2 cellular contexts compared by ENCODE assay signal in the genomic region with DNA sequence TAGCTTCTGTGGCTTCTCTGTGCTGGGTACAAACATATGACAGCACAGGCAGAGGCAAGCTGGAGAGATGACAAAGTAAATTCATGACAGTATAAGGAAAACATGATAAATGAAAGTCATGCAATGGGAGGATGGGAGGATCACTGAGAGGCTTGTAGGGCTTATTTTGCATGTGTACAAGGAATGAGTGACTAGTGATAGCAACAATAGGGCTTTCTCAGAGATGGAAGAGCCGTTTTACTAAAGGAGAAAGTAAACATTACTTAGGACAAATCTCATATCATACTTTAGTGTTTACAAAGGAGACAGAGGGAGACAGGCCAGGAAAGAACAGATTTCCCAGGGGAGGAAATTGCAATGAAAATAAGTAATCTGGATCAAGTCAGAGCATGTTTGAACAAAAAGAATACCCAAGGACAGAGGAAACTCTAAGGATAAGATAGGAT.
TF ChIP-seq lines count a peak whose summit lies in the region.

No MANE protein-coding gene starts in this region.

TF ChIP-seq in SK-N-SH, 30 proteins besides CTCF, POLR2A, EP300 and RAD21 (continued from another document):
- no peak for TF ChIP-seq MEF2A (IDR thresholded peaks at IDR 0.05; ENCODE audit: borderline replicate concordance, low read depth)
- TF ChIP-seq, protein P1, sequence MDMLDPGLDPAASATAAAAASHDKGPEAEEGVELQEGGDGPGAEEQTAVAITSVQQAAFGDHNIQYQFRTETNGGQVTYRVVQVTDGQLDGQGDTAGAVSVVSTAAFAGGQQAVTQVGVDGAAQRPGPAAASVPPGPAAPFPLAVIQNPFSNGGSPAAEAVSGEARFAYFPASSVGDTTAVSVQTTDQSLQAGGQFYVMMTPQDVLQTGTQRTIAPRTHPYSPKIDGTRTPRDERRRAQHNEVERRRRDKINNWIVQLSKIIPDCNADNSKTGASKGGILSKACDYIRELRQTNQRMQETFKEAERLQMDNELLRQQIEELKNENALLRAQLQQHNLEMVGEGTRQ (IDR thresholded peaks at IDR 0.05; ENCODE audit: borderline replicate concordance, low read depth, low read length), result no peak
- TF ChIP-seq GABPA (IDR thresholded peaks at IDR 0.05; ENCODE audit: low read depth), result no peak
- no peak for TF ChIP-seq JUND (IDR thresholded peaks at IDR 0.05)
- no peak for TF ChIP-seq FOXM1 (IDR thresholded peaks at IDR 0.05; ENCODE audit: low read depth)
- TF ChIP-seq, protein P2, sequence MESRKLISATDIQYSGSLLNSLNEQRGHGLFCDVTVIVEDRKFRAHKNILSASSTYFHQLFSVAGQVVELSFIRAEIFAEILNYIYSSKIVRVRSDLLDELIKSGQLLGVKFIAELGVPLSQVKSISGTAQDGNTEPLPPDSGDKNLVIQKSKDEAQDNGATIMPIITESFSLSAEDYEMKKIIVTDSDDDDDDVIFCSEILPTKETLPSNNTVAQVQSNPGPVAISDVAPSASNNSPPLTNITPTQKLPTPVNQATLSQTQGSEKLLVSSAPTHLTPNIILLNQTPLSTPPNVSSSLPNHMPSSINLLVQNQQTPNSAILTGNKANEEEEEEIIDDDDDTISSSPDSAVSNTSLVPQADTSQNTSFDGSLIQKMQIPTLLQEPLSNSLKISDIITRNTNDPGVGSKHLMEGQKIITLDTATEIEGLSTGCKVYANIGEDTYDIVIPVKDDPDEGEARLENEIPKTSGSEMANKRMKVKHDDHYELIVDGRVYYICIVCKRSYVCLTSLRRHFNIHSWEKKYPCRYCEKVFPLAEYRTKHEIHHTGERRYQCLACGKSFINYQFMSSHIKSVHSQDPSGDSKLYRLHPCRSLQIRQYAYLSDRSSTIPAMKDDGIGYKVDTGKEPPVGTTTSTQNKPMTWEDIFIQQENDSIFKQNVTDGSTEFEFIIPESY (IDR thresholded peaks at IDR 0.05; ENCODE audit: borderline replicate concordance, low read depth), result no peak
- TF ChIP-seq, protein P3, sequence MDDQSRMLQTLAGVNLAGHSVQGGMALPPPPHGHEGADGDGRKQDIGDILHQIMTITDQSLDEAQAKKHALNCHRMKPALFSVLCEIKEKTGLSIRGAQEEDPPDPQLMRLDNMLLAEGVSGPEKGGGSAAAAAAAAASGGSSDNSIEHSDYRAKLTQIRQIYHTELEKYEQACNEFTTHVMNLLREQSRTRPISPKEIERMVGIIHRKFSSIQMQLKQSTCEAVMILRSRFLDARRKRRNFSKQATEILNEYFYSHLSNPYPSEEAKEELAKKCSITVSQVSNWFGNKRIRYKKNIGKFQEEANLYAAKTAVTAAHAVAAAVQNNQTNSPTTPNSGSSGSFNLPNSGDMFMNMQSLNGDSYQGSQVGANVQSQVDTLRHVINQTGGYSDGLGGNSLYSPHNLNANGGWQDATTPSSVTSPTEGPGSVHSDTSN (IDR thresholded peaks at IDR 0.05), result no peak
- no peak for TF ChIP-seq YY1 (IDR thresholded peaks at IDR 0.05; ENCODE audit: low read depth)
- TF ChIP-seq CHD2 (IDR thresholded peaks at IDR 0.05; ENCODE audit: low read length, partially characterized antibody), result no peak
- TF ChIP-seq, protein P4, sequence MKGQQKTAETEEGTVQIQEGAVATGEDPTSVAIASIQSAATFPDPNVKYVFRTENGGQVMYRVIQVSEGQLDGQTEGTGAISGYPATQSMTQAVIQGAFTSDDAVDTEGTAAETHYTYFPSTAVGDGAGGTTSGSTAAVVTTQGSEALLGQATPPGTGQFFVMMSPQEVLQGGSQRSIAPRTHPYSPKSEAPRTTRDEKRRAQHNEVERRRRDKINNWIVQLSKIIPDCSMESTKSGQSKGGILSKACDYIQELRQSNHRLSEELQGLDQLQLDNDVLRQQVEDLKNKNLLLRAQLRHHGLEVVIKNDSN (IDR thresholded peaks at IDR 0.05; ENCODE audit: borderline replicate concordance, low read depth), result no peak
- TF ChIP-seq TCF12 (IDR thresholded peaks at IDR 0.05), result no peak
- TF ChIP-seq POLR2AphosphoS5 (IDR thresholded peaks at IDR 0.05; ENCODE audit: low read depth, low read length), result no peak
- TF ChIP-seq RFX5 (IDR thresholded peaks at IDR 0.05; ENCODE audit: low read length), result no peak
- no peak for TF ChIP-seq RCOR1 (IDR thresholded peaks at IDR 0.05; ENCODE audit: low read length)
- TF ChIP-seq, protein P5, sequence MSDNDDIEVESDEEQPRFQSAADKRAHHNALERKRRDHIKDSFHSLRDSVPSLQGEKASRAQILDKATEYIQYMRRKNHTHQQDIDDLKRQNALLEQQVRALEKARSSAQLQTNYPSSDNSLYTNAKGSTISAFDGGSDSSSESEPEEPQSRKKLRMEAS (IDR thresholded peaks at IDR 0.05; ENCODE audit: low read depth), result no peak

TF ChIP-seq in SK-N-SH treated with all-trans-retinoic acid at 6 μM for 48 hours, 23 proteins besides CTCF, POLR2A, EP300 and RAD21 (continued from another document):
- TF ChIP-seq, protein P6, sequence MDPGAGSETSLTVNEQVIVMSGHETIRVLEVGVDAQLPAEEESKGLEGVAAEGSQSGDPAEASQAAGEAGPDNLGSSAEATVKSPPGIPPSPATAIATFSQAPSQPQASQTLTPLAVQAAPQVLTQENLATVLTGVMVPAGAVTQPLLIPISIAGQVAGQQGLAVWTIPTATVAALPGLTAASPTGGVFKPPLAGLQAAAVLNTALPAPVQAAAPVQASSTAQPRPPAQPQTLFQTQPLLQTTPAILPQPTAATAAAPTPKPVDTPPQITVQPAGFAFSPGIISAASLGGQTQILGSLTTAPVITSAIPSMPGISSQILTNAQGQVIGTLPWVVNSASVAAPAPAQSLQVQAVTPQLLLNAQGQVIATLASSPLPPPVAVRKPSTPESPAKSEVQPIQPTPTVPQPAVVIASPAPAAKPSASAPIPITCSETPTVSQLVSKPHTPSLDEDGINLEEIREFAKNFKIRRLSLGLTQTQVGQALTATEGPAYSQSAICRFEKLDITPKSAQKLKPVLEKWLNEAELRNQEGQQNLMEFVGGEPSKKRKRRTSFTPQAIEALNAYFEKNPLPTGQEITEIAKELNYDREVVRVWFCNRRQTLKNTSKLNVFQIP (CRISPR knock-in tag; IDR thresholded peaks at IDR 0.05; ENCODE audit: borderline replicate concordance, low read depth), result no peak
- TF ChIP-seq ZNF70 (CRISPR knock-in tag; IDR thresholded peaks at IDR 0.05), result no peak
- TF ChIP-seq ISL1 (CRISPR knock-in tag; IDR thresholded peaks at IDR 0.05), result no peak
- TF ChIP-seq ARNTL (CRISPR knock-in tag; IDR thresholded peaks at IDR 0.05; ENCODE audit: borderline replicate concordance, low read depth), result no peak
- TF ChIP-seq TCF4 (CRISPR knock-in tag; IDR thresholded peaks at IDR 0.05; ENCODE audit: borderline replicate concordance), result no peak
- TF ChIP-seq OSR1 (CRISPR knock-in tag; IDR thresholded peaks at IDR 0.05), result no peak
- no peak for TF ChIP-seq ZFP3 (CRISPR knock-in tag; IDR thresholded peaks at IDR 0.05)
- TF ChIP-seq PPARA (CRISPR knock-in tag; IDR thresholded peaks at IDR 0.05; ENCODE audit: borderline replicate concordance), result no peak
- TF ChIP-seq BACH2 (CRISPR knock-in tag; IDR thresholded peaks at IDR 0.05; ENCODE audit: borderline replicate concordance), result no peak
- TF ChIP-seq GLIS3 (CRISPR knock-in tag; IDR thresholded peaks at IDR 0.05), result no peak
- TF ChIP-seq, protein P7, sequence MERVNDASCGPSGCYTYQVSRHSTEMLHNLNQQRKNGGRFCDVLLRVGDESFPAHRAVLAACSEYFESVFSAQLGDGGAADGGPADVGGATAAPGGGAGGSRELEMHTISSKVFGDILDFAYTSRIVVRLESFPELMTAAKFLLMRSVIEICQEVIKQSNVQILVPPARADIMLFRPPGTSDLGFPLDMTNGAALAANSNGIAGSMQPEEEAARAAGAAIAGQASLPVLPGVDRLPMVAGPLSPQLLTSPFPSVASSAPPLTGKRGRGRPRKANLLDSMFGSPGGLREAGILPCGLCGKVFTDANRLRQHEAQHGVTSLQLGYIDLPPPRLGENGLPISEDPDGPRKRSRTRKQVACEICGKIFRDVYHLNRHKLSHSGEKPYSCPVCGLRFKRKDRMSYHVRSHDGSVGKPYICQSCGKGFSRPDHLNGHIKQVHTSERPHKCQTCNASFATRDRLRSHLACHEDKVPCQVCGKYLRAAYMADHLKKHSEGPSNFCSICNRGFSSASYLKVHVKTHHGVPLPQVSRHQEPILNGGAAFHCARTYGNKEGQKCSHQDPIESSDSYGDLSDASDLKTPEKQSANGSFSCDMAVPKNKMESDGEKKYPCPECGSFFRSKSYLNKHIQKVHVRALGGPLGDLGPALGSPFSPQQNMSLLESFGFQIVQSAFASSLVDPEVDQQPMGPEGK (CRISPR knock-in tag; IDR thresholded peaks at IDR 0.05; ENCODE audit: borderline replicate concordance), result no peak
- TF ChIP-seq, protein P8, sequence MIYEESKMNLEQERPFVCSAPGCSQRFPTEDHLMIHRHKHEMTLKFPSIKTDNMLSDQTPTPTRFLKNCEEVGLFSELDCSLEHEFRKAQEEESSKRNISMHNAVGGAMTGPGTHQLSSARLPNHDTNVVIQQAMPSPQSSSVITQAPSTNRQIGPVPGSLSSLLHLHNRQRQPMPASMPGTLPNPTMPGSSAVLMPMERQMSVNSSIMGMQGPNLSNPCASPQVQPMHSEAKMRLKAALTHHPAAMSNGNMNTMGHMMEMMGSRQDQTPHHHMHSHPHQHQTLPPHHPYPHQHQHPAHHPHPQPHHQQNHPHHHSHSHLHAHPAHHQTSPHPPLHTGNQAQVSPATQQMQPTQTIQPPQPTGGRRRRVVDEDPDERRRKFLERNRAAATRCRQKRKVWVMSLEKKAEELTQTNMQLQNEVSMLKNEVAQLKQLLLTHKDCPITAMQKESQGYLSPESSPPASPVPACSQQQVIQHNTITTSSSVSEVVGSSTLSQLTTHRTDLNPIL (CRISPR knock-in tag; IDR thresholded peaks at IDR 0.05; ENCODE audit: low read depth), result no peak
- TF ChIP-seq ZNF565 (CRISPR knock-in tag; conservative IDR thresholded peaks at IDR 0.05; ENCODE audit: low read depth), result no peak
- no peak for TF ChIP-seq TOX (CRISPR knock-in tag; IDR thresholded peaks at IDR 0.05; ENCODE audit: borderline replicate concordance)
- no peak for TF ChIP-seq ZNF8 (CRISPR knock-in tag; IDR thresholded peaks at IDR 0.05)
